ENCODE assay signal across 10 cellular contexts in the genomic region with DNA sequence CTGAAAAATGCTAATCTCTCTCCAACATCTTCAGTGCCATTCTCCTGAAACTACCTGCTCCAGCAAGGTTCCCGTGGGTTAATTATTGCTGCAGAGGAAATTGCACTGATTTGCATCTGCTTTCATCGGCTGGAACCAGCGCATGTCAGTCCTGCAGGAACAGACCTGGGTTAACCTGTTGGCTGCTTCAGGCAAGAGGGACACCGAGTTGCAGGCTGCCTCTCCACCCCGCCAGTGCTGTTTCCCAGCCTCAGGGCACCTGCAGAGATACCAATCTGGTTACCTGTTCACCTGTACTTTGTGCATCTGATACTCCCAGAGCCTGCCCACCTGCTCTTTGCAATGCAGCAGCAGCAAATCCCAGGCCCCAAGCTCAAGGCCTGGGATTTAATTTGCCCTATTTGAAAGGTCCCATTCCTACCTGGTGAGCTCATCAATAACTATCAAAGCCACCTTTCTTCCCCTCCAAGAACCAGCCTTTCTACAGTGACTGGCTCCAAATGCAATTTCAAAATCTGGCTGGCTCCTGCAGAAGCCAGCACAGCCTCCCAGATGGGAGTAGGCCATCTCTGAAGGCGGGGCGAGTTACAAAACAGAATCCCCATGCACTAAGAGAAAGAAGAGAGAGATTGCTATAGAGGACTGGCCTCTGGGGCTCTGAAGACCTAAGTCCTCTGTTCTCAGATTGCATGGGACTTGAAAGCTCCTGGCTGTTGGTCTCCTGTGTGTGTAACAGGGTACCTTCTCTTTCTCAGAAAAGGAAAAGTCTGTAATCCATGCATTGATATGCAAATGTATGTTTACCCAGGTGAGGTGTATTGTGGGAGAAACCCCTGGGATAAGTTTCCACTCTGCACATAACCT.
DNase-seq lines count a peak whose midpoint lies in the region; ATAC-seq and TF ChIP-seq lines count a peak whose summit lies in the region.
"Had no signal": no experiment of that assay in that cellular context is flagged by ENCODE, and none has a peak within 500 bp of the region (broad histone marks: within the 10 kb centered on the region; RNA-seq: fewer than 3 reads in every experiment).

No MANE protein-coding gene starts in this region.

- H3K27me3 Mint-ChIP-seq in natural killer cell treated with Interleukin-12 subunit alpha and Interleukin-12 subunit beta and Interleukin-15 and Interleukin-18, amount 100 ng/mL, for 72 hours, result no peaks in the 10 kb centered on the region

- H3K27ac ChIP-seq in HEK293 (ENCODE audit: extremely low read depth, low read depth, low read length), result no peak overlapping the region
- H3K27ac ChIP-seq in OCI-LY7 (ENCODE audit: low read depth, low read length, poor library complexity, severe bottlenecking), result no peak overlapping the region
- H3K27ac ChIP-seq: psoas muscle had no signal

- H3K36me3 Mint-ChIP-seq in natural killer cell treated with Interleukin-12 subunit alpha and Interleukin-12 subunit beta and Interleukin-15 and Interleukin-18, amount 100 ng/mL, for 72 hours, result no peaks in the 10 kb centered on the region

- H3K9me3 Mint-ChIP-seq in natural killer cell treated with Interleukin-12 subunit alpha and Interleukin-12 subunit beta and Interleukin-15 and Interleukin-18, amount 100 ng/mL, for 72 hours, result peaks cover 4% of the 10 kb centered on the region
- H3K9me3 Mint-ChIP-seq: stimulated activated effector memory CD8-positive, alpha-beta T cell treated with anti-CD3 and anti-CD28 coated beads, Interleukin-12 subunit alpha, Interleukin-12 subunit beta, amount 100 ng/mL, for 72 hours had no signal

- H3K36me3 ChIP-seq in HEK293 (ENCODE audit: control insufficient read depth in 2 of 2, insufficient read depth in 1 of 2, low read length in 2 of 2) (no peaks in the 10 kb centered on the region), OCI-LY7 (ENCODE audit: insufficient read depth, low read length) (no peaks in the 10 kb centered on the region)

- intact Hi-C loops in OCI-LY7 (cut with micrococcal nuclease; ENCODE audit: unreplicated experiment) (loop anchor here (5.0 kb wide), 1 partner anchor 84 kb away; no protein-coding TSS in a partner anchor), left cardiac atrium (cut with DNase I) (no loop called here)

- H3K79me2 ChIP-seq in OCI-LY7 (ENCODE audit: insufficient read depth, low read depth, low read length), result no peaks in the 10 kb centered on the region

- no peak for TF ChIP-seq CTCF in HEK293 (tag by site-specific recombination; IDR thresholded peaks at IDR 0.05)
- TF ChIP-seq CTCF in OCI-LY7 (conservative IDR thresholded peaks at IDR 0.05; ENCODE audit: low read length), result no peak

- H3K4me3 Mint-ChIP-seq in natural killer cell treated with Interleukin-12 subunit alpha and Interleukin-12 subunit beta and Interleukin-15 and Interleukin-18, amount 100 ng/mL, for 72 hours, result no peak overlapping the region
- H3K4me3 Mint-ChIP-seq: stimulated activated effector memory CD8-positive, alpha-beta T cell treated with anti-CD3 and anti-CD28 coated beads, Interleukin-12 subunit alpha, Interleukin-12 subunit beta, amount 100 ng/mL, for 72 hours had no signal

- DNase-seq in OCI-LY7 (ENCODE audit: low spot score) (no peak), left cardiac atrium (no peak), renal cortical epithelial cell (ENCODE audit: low read depth) (peak; percentile 69), midbrain (lab: John Stamatoyannopoulos, UW) (no peak)
- DNase-seq in activated CD8-positive, alpha-beta memory T cell treated with anti-CD3 and anti-CD28 coated beads, Interleukin-2, amount 50 U/mL, for 4 hours, result no peak
- no peak for DNase-seq in natural killer cell treated with Interleukin-12 subunit alpha and Interleukin-12 subunit beta and Interleukin-15 and Interleukin-18, amount 100 ng/mL, for 72 hours (ENCODE audit: low spot score)
- DNase-seq: psoas muscle had no signal

- no peaks in the 10 kb centered on the region for H3K9me2 ChIP-seq in OCI-LY7 (ENCODE audit: insufficient read depth, low read length)

- peak overlapping the region; percentile 37 for H3K4me2 ChIP-seq in OCI-LY7 (ENCODE audit: low read length)

- no TSS peak for BruUV-seq in OCI-LY7 (replicated peaks; lab: Mats Ljungman, UMichigan)

- POLR2A ChIA-PET in HEK293 (lab: Yijun Ruan, JAX) (no interaction called here), OCI-LY7 (lab: Charles Lee) (interaction anchor here (1.4 kb wide), 1 partner anchor 14 kb away, joined by 4 read pairs; no protein-coding TSS in a partner anchor)

- H3K4me1 ChIP-seq in HEK293 (ENCODE audit: control insufficient read depth, insufficient read depth, low read length) (no peaks in the 10 kb centered on the region), OCI-LY7 (ENCODE audit: insufficient read depth, low read length, poor library complexity, severe bottlenecking) (peaks cover 40% of the 10 kb centered on the region)

- peak overlapping the region in 1 of 2 donors; percentile 82 for H3K27ac Mint-ChIP-seq in natural killer cell treated with Interleukin-12 subunit alpha and Interleukin-12 subunit beta and Interleukin-15 and Interleukin-18, amount 100 ng/mL, for 72 hours
- H3K27ac Mint-ChIP-seq: stimulated activated effector memory CD8-positive, alpha-beta T cell treated with anti-CD3 and anti-CD28 coated beads, Interleukin-12 subunit alpha, Interleukin-12 subunit beta, amount 100 ng/mL, for 72 hours had no signal

- H2AFZ ChIP-seq in OCI-LY7 (ENCODE audit: low read length), result peak overlapping the region; percentile 60; the same call in 1 of the 2 replicates

- H4K20me1 ChIP-seq in OCI-LY7 (ENCODE audit: insufficient read depth, low read length), result no peaks in the 10 kb centered on the region

- CTCF ChIA-PET in HEK293 (lab: Yijun Ruan, JAX) (interaction anchor here (0.7 to 1.3 kb wide), 4 partner anchors 26 to 64 kb away, joined by 3 to 4 read pairs (median 4); no protein-coding TSS in a partner anchor), OCI-LY7 (lab: Charles Lee; ENCODE audit: unreplicated experiment) (no interaction called here)

- H3K9me3 ChIP-seq in HEK293 (ENCODE audit: control insufficient read depth, insufficient read depth, low read depth, low read length) (no peaks in the 10 kb centered on the region), OCI-LY7 (ENCODE audit: low read length) (no peaks in the 10 kb centered on the region)
- H3K9me3 ChIP-seq: psoas muscle had no signal

- peaks cover 35 to 39% of the 10 kb centered on the region in 2 donors for H3K4me1 Mint-ChIP-seq in natural killer cell treated with Interleukin-12 subunit alpha and Interleukin-12 subunit beta and Interleukin-15 and Interleukin-18, amount 100 ng/mL, for 72 hours (ENCODE audit: low read depth in 2 of 2)

- peak; percentile 66 to 87 for ATAC-seq in left cardiac atrium
- no peak for ATAC-seq in natural killer cell treated with Interleukin-12 subunit alpha and Interleukin-12 subunit beta and Interleukin-15 and Interleukin-18, amount 100 ng/mL, for 72 hours
- ATAC-seq in HG03520 (IDR thresholded peaks at IDR 0.05; ENCODE audit: unreplicated experiment), result no peak
- ATAC-seq: stimulated activated effector memory CD8-positive, alpha-beta T cell treated with anti-CD3 and anti-CD28 coated beads, Interleukin-12 subunit alpha, Interleukin-12 subunit beta, amount 100 ng/mL, for 72 hours had no signal

- H3K4me3 ChIP-seq in HEK293 (ENCODE audit: low read depth, low read length) (no peak overlapping the region), OCI-LY7 (ENCODE audit: low read depth, low read length, poor library complexity, severe bottlenecking) (no peak overlapping the region)
- H3K4me3 ChIP-seq: psoas muscle had no signal

TF ChIP-seq in HEK293, 187 proteins besides CTCF, POLR2A, EP300 and RAD21 (continues in another document):
- no peak for TF ChIP-seq ZFP69B (tag by site-specific recombination; IDR thresholded peaks at IDR 0.05)
- TF ChIP-seq ZNF112 (tag by site-specific recombination; IDR thresholded peaks at IDR 0.05), result no peak
- TF ChIP-seq SCRT2 (tag by site-specific recombination; IDR thresholded peaks at IDR 0.05), result peak; percentile 66
- TF ChIP-seq ZSCAN4 (tag by site-specific recombination; IDR thresholded peaks at IDR 0.05), result no peak
- peak; percentile 39; the same call in 1 of the 2 replicates for TF ChIP-seq OSR2 (tag by site-specific recombination; IDR thresholded peaks at IDR 0.05)
- TF ChIP-seq, protein P1, sequence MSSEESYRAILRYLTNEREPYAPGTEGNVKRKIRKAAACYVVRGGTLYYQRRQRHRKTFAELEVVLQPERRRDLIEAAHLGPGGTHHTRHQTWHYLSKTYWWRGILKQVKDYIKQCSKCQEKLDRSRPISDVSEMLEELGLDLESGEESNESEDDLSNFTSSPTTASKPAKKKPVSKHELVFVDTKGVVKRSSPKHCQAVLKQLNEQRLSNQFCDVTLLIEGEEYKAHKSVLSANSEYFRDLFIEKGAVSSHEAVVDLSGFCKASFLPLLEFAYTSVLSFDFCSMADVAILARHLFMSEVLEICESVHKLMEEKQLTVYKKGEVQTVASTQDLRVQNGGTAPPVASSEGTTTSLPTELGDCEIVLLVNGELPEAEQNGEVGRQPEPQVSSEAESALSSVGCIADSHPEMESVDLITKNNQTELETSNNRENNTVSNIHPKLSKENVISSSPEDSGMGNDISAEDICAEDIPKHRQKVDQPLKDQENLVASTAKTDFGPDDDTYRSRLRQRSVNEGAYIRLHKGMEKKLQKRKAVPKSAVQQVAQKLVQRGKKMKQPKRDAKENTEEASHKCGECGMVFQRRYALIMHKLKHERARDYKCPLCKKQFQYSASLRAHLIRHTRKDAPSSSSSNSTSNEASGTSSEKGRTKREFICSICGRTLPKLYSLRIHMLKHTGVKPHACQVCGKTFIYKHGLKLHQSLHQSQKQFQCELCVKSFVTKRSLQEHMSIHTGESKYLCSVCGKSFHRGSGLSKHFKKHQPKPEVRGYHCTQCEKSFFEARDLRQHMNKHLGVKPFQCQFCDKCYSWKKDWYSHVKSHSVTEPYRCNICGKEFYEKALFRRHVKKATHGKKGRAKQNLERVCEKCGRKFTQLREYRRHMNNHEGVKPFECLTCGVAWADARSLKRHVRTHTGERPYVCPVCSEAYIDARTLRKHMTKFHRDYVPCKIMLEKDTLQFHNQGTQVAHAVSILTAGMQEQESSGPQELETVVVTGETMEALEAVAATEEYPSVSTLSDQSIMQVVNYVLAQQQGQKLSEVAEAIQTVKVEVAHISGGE (tag by site-specific recombination; conservative IDR thresholded peaks at IDR 0.05; ENCODE audit: low read depth), result no peak

Comparison
In these comparisons a context has a peak if more than half of its experiments do, and no peak if none do; other contexts are left out.
1. ATAC-seq: peak in left cardiac atrium (2 of 2); none in natural killer cell treated with Interleukin-12 subunit alpha and Interleukin-12 subunit beta and Interleukin-15 and Interleukin-18, amount 100 ng/mL, for 72 hours (0 of 2) and HG03520 (single experiment).